ENCODE assay signal across 9 cellular contexts in genomic region chr2:9178110-9178904, GRCh38. TPM values are rescaled to one million over a fixed set of nuclear protein-coding genes. Genes with fewer than 3 reads are reported as not detected.
DNase-seq lines count a peak whose midpoint lies in the region; ATAC-seq, FAIRE-seq and TF ChIP-seq lines count a peak whose summit lies in the region.
"Had no signal": no experiment of that assay in that cellular context is flagged by ENCODE, and none has a peak within 500 bp of the region (broad histone marks: within the 10 kb centered on the region; RNA-seq: fewer than 3 reads in every experiment).

No MANE protein-coding gene starts in this region.

- no peaks in the 10 kb centered on the region for H3K9me3 ChIP-seq in CD8-positive, alpha-beta T cell (ENCODE audit: low read length)

- H3K4me1 Mint-ChIP-seq in effector memory CD8-positive, alpha-beta T cell (ENCODE audit: low read depth in 2 of 2) = peaks cover under 1 to 2% of the 10 kb centered on the region in 2 donors
- no peaks in the 10 kb centered on the region for H3K4me1 Mint-ChIP-seq in CD8-positive, alpha-beta T cell (ENCODE audit: low read depth)
- H3K4me1 Mint-ChIP-seq: stimulated activated naive CD8-positive, alpha-beta T cell treated with anti-CD3 and anti-CD28 coated beads, Interleukin-15, amount 100 ng/mL, for 72 hours had no signal

- no peak overlapping the region for H3K27ac ChIP-seq in CD8-positive, alpha-beta T cell (ENCODE audit: low read depth, low read length)

- ATAC-seq in effector memory CD8-positive, alpha-beta T cell (replicated peaks) = no peak
- no peak for ATAC-seq in CD8-positive, alpha-beta T cell
- ATAC-seq: stimulated activated naive CD8-positive, alpha-beta T cell treated with anti-CD3 and anti-CD28 coated beads, Interleukin-15, amount 100 ng/mL, for 72 hours had no signal

- H3K27me3 Mint-ChIP-seq in effector memory CD8-positive, alpha-beta T cell = peaks cover 37 to 70% of the 10 kb centered on the region in 2 donors
- peaks cover 17% of the 10 kb centered on the region for H3K27me3 Mint-ChIP-seq in CD8-positive, alpha-beta T cell (ENCODE audit: low read depth)

- FAIRE-seq in GM12891 (lab: Jason Lieb, UNC) = no peak

- no peaks in the 10 kb centered on the region for H3K9me3 Mint-ChIP-seq in effector memory CD8-positive, alpha-beta T cell
- H3K9me3 Mint-ChIP-seq in CD8-positive, alpha-beta T cell = no peaks in the 10 kb centered on the region

- H3K36me3 Mint-ChIP-seq in effector memory CD8-positive, alpha-beta T cell (ENCODE audit: insufficient read depth) = no peaks in the 10 kb centered on the region
- no peaks in the 10 kb centered on the region for H3K36me3 Mint-ChIP-seq in CD8-positive, alpha-beta T cell

- no peak overlapping the region for H3K4me3 Mint-ChIP-seq in effector memory CD8-positive, alpha-beta T cell
- H3K4me3 Mint-ChIP-seq in CD8-positive, alpha-beta T cell = no peak overlapping the region
- H3K4me3 Mint-ChIP-seq: stimulated activated naive CD8-positive, alpha-beta T cell treated with anti-CD3 and anti-CD28 coated beads, Interleukin-15, amount 100 ng/mL, for 72 hours had no signal

- TF ChIP-seq CTCF in epithelial cell of esophagus (IDR thresholded peaks at IDR 0.05; ENCODE audit: insufficient read depth, low read depth, low read length, missing control alignments) = no peak
- no peak for TF ChIP-seq CTCF in CD8-positive, alpha-beta T cell (IDR thresholded peaks at IDR 0.05)

- no peaks in the 10 kb centered on the region for H3K4me1 ChIP-seq in CD8-positive, alpha-beta T cell (ENCODE audit: insufficient read depth, low read length)

- DNase-seq in GM12891 (ENCODE audit: insufficient read length, low spot score) = no peak
- peak; percentile 29 for DNase-seq in NCI-H146 (lab: John Stamatoyannopoulos, UW)
- peak; percentile 81 for DNase-seq in epithelial cell of esophagus (ENCODE audit: low read depth)
- DNase-seq in posterior vena cava (ENCODE audit: low spot score) = peak; percentile 25
- no peak for DNase-seq in activated CD4-positive, CD25-positive, alpha-beta regulatory T cell treated with anti-CD3 and anti-CD28 coated beads, Interleukin-2, amount 50 U/mL, for 72 hours
- no peak for DNase-seq in effector memory CD8-positive, alpha-beta T cell
- no peak for DNase-seq in CD8-positive, alpha-beta T cell
- DNase-seq in DMS114 treated with DMSO at 0.1 percent for 48 hours (lab: John Stamatoyannopoulos, UW; ENCODE audit: unreplicated experiment) = no peak
- DNase-seq: stimulated activated naive CD8-positive, alpha-beta T cell treated with anti-CD3 and anti-CD28 coated beads, Interleukin-15, amount 100 ng/mL, for 72 hours had no signal

- H3K27ac Mint-ChIP-seq in effector memory CD8-positive, alpha-beta T cell = no peak overlapping the region
- no peak overlapping the region for H3K27ac Mint-ChIP-seq in CD8-positive, alpha-beta T cell

- H3K27me3 ChIP-seq in CD8-positive, alpha-beta T cell (ENCODE audit: insufficient read depth, low read length) = no peaks in the 10 kb centered on the region

- intact Hi-C loops in posterior vena cava (cut with DNase I) = no loop called here
- intact Hi-C loops in CD8-positive, alpha-beta T cell (cut with DNase I, micrococcal nuclease) = no loop called here

- TF ChIP-seq POLR2A in GM12891 (IDR thresholded peaks at IDR 0.05; ENCODE audit: low read depth, low read length) = no peak

- no peaks in the 10 kb centered on the region for H3K36me3 ChIP-seq in CD8-positive, alpha-beta T cell (ENCODE audit: insufficient read depth, low read length)

- CTCF ChIA-PET in CD8-positive, alpha-beta T cell (lab: Charles Lee) = no interaction called here

- H3K4me3 ChIP-seq in epithelial cell of esophagus (ENCODE audit: low read length) = no peak overlapping the region
- H3K4me3 ChIP-seq in CD8-positive, alpha-beta T cell (ENCODE audit: low read depth, low read length) = no peak overlapping the region

- POLR2A ChIA-PET in CD8-positive, alpha-beta T cell (lab: Charles Lee) = interaction anchor here (0.7 kb wide), 1 partner anchor 107 kb away, joined by 8 read pairs; no protein-coding TSS in a partner anchor

TF ChIP-seq in GM12891, 5 proteins besides CTCF, POLR2A, EP300 and RAD21:
- TF ChIP-seq TAF1 (IDR thresholded peaks at IDR 0.05; ENCODE audit: low read depth, low read length) (no peak), SPI1 (IDR thresholded peaks at IDR 0.05; ENCODE audit: low read depth, low read length) (peak; percentile 71)

RNA-seq across cellular contexts. Expression of gene ASAP2, which starts 28.3 kb away (rescaled TPM):
- 0.06 TPM for polyA plus RNA-seq in GM12891 (2012; ENCODE audit: low read depth, missing spikeins)
- 10 to 100 TPM; 28.1 to 31.3 TPM for total RNA-seq in posterior vena cava
- not detected for total RNA-seq in CD8-positive, alpha-beta T cell

Comparison
In these comparisons a context has a peak if more than half of its experiments do, and no peak if none do; other contexts are left out.
1. DNase-seq: peak in NCI-H146 (single experiment), epithelial cell of esophagus (single experiment) and posterior vena cava (single experiment); none in GM12891 (single experiment), activated CD4-positive, CD25-positive, alpha-beta regulatory T cell treated with anti-CD3 and anti-CD28 coated beads, Interleukin-2, amount 50 U/mL, for 72 hours (single experiment), effector memory CD8-positive, alpha-beta T cell (0 of 3), CD8-positive, alpha-beta T cell (0 of 7) and DMS114 treated with DMSO at 0.1 percent for 48 hours (single experiment).
2. RNA of gene ASAP2, which starts 28.3 kb away (total RNA-seq): 28.1 to 31.3 TPM in posterior vena cava; not detected in CD8-positive, alpha-beta T cell; every median in the first group is over 10 times any median in the second.